In the genomic region with DNA sequence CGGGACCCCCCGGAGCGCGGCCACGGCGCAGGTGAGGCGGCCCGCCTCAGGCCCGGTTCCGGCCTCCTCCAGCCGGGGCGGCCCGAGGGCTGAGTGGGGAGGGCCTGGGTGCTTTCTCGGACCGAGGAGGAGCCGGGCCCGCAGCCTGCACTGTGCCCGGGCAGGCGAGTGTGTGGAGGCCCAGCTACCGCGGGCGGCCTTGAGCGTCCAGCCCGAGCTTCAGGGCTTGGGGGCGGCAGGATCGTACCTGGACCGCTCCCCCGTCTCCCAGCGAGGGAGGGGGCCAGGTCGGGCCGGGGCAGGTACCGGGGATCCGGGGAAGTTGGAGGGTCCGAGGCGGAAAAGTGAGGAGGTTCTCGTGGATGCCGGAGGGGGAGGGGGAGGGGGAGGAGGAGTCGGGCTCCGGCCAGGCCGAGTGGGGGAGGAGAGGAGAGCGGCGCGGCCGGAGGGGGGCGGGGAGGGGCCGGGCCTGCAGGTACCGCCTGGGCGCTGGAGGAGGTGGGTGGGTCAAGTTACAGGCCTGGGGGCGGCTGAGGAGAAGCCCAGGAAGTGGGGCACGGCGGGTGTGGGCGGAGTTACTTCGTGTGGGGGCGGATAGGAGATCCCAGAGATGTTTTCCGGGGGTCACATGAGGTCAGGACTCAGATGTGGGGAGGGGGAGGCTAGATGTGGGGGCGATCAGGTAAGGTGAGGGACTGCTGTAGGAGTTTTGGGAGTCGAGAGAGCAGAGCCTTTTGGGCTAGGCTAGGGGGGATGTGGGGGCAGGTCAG, we compare ENCODE assay signal across 1 cellular context.
TF ChIP-seq lines count a peak whose summit lies in the region.

No MANE protein-coding gene starts in this region.

TF ChIP-seq in K562, 482 proteins besides CTCF, POLR2A, EP300 and RAD21 (continued from another document and continues in another):
- TF ChIP-seq, protein P1, sequence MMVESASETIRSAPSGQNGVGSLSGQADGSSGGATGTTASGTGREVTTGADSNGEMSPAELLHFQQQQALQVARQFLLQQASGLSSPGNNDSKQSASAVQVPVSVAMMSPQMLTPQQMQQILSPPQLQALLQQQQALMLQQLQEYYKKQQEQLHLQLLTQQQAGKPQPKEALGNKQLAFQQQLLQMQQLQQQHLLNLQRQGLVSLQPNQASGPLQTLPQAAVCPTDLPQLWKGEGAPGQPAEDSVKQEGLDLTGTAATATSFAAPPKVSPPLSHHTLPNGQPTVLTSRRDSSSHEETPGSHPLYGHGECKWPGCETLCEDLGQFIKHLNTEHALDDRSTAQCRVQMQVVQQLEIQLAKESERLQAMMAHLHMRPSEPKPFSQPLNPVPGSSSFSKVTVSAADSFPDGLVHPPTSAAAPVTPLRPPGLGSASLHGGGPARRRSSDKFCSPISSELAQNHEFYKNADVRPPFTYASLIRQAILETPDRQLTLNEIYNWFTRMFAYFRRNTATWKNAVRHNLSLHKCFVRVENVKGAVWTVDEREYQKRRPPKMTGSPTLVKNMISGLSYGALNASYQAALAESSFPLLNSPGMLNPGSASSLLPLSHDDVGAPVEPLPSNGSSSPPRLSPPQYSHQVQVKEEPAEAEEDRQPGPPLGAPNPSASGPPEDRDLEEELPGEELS (CRISPR knock-in tag; IDR thresholded peaks at IDR 0.05; ENCODE audit: borderline replicate concordance) = no peak
- TF ChIP-seq, protein P2, sequence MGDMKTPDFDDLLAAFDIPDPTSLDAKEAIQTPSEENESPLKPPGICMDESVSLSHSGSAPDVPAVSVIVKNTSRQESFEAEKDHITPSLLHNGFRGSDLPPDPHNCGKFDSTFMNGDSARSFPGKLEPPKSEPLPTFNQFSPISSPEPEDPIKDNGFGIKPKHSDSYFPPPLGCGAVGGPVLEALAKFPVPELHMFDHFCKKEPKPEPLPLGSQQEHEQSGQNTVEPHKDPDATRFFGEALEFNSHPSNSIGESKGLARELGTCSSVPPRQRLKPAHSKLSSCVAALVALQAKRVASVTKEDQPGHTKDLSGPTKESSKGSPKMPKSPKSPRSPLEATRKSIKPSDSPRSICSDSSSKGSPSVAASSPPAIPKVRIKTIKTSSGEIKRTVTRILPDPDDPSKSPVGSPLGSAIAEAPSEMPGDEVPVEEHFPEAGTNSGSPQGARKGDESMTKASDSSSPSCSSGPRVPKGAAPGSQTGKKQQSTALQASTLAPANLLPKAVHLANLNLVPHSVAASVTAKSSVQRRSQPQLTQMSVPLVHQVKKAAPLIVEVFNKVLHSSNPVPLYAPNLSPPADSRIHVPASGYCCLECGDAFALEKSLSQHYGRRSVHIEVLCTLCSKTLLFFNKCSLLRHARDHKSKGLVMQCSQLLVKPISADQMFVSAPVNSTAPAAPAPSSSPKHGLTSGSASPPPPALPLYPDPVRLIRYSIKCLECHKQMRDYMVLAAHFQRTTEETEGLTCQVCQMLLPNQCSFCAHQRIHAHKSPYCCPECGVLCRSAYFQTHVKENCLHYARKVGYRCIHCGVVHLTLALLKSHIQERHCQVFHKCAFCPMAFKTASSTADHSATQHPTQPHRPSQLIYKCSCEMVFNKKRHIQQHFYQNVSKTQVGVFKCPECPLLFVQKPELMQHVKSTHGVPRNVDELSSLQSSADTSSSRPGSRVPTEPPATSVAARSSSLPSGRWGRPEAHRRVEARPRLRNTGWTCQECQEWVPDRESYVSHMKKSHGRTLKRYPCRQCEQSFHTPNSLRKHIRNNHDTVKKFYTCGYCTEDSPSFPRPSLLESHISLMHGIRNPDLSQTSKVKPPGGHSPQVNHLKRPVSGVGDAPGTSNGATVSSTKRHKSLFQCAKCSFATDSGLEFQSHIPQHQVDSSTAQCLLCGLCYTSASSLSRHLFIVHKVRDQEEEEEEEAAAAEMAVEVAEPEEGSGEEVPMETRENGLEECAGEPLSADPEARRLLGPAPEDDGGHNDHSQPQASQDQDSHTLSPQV (IDR thresholded peaks at IDR 0.05) = no peak
- TF ChIP-seq, protein P3, sequence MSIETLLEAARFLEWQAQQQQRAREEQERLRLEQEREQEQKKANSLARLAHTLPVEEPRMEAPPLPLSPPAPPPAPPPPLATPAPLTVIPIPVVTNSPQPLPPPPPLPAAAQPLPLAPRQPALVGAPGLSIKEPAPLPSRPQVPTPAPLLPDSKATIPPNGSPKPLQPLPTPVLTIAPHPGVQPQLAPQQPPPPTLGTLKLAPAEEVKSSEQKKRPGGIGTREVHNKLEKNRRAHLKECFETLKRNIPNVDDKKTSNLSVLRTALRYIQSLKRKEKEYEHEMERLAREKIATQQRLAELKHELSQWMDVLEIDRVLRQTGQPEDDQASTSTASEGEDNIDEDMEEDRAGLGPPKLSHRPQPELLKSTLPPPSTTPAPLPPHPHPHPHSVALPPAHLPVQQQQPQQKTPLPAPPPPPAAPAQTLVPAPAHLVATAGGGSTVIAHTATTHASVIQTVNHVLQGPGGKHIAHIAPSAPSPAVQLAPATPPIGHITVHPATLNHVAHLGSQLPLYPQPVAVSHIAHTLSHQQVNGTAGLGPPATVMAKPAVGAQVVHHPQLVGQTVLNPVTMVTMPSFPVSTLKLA (conservative IDR thresholded peaks at IDR 0.05) = peak in 1 of 2 experiments; percentile 54; a peak in 2 of 4 replicates
- TF ChIP-seq DACH1 (IDR thresholded peaks at IDR 0.05; ENCODE audit: partially characterized antibody) (no peak), MIER1 (IDR thresholded peaks at IDR 0.05; ENCODE audit: low read depth) (no peak), SAP30 (IDR thresholded peaks at IDR 0.05; ENCODE audit: borderline replicate concordance, insufficient read depth, low read depth, low read length, poor library complexity, severe bottlenecking) (no peak), IRF9 (tag; IDR thresholded peaks at IDR 0.05) (no peak), CSDE1 (IDR thresholded peaks at IDR 0.05) (no peak), SMARCB1 (IDR thresholded peaks at IDR 0.05; ENCODE audit: insufficient read length, low read depth) (no peak), HNRNPL (IDR thresholded peaks at IDR 0.05; ENCODE audit: low read depth, low read length) (no peak), PTRF (tag; IDR thresholded peaks at IDR 0.05) (no peak), MTA1 (IDR thresholded peaks at IDR 0.05; ENCODE audit: borderline replicate concordance) (no peak), DIDO1 (tag; IDR thresholded peaks at IDR 0.05; ENCODE audit: low read depth) (no peak), SNAPC5 (CRISPR knock-in tag; IDR thresholded peaks at IDR 0.05) (no peak), ZKSCAN3 (CRISPR knock-in tag; IDR thresholded peaks at IDR 0.05) (no peak), FOXJ2 (tag; IDR thresholded peaks at IDR 0.05) (no peak), KAT7 (CRISPR knock-in tag; IDR thresholded peaks at IDR 0.05; ENCODE audit: borderline replicate concordance) (no peak), ZNF12 (CRISPR knock-in tag; IDR thresholded peaks at IDR 0.05) (no peak), THRAP3 (IDR thresholded peaks at IDR 0.05; ENCODE audit: borderline replicate concordance) (no peak), NFATC3 (IDR thresholded peaks at IDR 0.05) (no peak), ZNF347 (CRISPR knock-in tag; IDR thresholded peaks at IDR 0.05; ENCODE audit: low read depth) (no peak), RBM22 (IDR thresholded peaks at IDR 0.05; ENCODE audit: low read depth, low read length, poor library complexity, severe bottlenecking) (no peak), GTF2A2 (tag; IDR thresholded peaks at IDR 0.05) (no peak), ID3 (CRISPR knock-in tag; IDR thresholded peaks at IDR 0.05) (no peak), ID3 (tag; IDR thresholded peaks at IDR 0.05) (no peak), HLTF (IDR thresholded peaks at IDR 0.05) (no peak), MBD2 (IDR thresholded peaks at IDR 0.05; ENCODE audit: borderline replicate concordance, low read depth) (no peak), SIN3A (IDR thresholded peaks at IDR 0.05; ENCODE audit: borderline replicate concordance in 2 of 2, control insufficient read depth in 1 of 2, low read depth in 2 of 2, low read length in 2 of 2) (peak in 1 of 2 experiments; percentile 69; a peak in 1 of 4 replicates), ZBTB1 (CRISPR knock-in tag; IDR thresholded peaks at IDR 0.05; ENCODE audit: borderline replicate concordance, low read depth) (no peak), MYNN (IDR thresholded peaks at IDR 0.05) (no peak), MYNN (CRISPR knock-in tag; IDR thresholded peaks at IDR 0.05) (no peak), SMAD2 (IDR thresholded peaks at IDR 0.05; ENCODE audit: low read depth, low read length) (no peak), LEF1 (IDR thresholded peaks at IDR 0.05) (peak; percentile 67), ZNF583 (CRISPR knock-in tag; IDR thresholded peaks at IDR 0.05) (no peak), HMG20B (CRISPR knock-in tag; IDR thresholded peaks at IDR 0.05) (no peak), RBFOX2 (IDR thresholded peaks at IDR 0.05; ENCODE audit: low read depth, low read length) (peak; percentile 74), MCM3 (IDR thresholded peaks at IDR 0.05) (no peak), TCF7 (IDR thresholded peaks at IDR 0.05; ENCODE audit: borderline replicate concordance) (no peak), HBP1 (CRISPR knock-in tag; IDR thresholded peaks at IDR 0.05) (peak; percentile 32; the same call in 1 of the 2 replicates), ELF1 (tag; IDR thresholded peaks at IDR 0.05) (no peak), RFX5 (IDR thresholded peaks at IDR 0.05; ENCODE audit: low read depth, low read length) (no peak), CCNT2 (IDR thresholded peaks at IDR 0.05; ENCODE audit: borderline replicate concordance, extremely low read depth, insufficient read length, low read depth, low read length) (no peak)
- TF ChIP-seq, protein P4, sequence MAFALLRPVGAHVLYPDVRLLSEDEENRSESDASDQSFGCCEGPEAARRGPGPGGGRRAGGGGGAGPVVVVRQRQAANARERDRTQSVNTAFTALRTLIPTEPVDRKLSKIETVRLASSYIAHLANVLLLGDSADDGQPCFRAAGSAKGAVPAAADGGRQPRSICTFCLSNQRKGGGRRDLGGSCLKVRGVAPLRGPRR (CRISPR knock-in tag; IDR thresholded peaks at IDR 0.05) = no peak
- TF ChIP-seq, protein P5, sequence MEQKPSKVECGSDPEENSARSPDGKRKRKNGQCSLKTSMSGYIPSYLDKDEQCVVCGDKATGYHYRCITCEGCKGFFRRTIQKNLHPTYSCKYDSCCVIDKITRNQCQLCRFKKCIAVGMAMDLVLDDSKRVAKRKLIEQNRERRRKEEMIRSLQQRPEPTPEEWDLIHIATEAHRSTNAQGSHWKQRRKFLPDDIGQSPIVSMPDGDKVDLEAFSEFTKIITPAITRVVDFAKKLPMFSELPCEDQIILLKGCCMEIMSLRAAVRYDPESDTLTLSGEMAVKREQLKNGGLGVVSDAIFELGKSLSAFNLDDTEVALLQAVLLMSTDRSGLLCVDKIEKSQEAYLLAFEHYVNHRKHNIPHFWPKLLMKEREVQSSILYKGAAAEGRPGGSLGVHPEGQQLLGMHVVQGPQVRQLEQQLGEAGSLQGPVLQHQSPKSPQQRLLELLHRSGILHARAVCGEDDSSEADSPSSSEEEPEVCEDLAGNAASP (IDR thresholded peaks at IDR 0.05) = peak; percentile 89
- TF ChIP-seq, protein P6, sequence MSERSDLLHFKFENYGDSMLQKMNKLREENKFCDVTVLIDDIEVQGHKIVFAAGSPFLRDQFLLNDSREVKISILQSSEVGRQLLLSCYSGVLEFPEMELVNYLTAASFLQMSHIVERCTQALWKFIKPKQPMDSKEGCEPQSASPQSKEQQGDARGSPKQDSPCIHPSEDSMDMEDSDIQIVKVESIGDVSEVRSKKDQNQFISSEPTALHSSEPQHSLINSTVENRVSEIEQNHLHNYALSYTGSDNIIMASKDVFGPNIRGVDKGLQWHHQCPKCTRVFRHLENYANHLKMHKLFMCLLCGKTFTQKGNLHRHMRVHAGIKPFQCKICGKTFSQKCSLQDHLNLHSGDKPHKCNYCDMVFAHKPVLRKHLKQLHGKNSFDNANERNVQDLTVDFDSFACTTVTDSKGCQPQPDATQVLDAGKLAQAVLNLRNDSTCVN (CRISPR knock-in tag; IDR thresholded peaks at IDR 0.05) = no peak
